Comparison of ENCODE assay signal across 8 cellular contexts in the genomic region with DNA sequence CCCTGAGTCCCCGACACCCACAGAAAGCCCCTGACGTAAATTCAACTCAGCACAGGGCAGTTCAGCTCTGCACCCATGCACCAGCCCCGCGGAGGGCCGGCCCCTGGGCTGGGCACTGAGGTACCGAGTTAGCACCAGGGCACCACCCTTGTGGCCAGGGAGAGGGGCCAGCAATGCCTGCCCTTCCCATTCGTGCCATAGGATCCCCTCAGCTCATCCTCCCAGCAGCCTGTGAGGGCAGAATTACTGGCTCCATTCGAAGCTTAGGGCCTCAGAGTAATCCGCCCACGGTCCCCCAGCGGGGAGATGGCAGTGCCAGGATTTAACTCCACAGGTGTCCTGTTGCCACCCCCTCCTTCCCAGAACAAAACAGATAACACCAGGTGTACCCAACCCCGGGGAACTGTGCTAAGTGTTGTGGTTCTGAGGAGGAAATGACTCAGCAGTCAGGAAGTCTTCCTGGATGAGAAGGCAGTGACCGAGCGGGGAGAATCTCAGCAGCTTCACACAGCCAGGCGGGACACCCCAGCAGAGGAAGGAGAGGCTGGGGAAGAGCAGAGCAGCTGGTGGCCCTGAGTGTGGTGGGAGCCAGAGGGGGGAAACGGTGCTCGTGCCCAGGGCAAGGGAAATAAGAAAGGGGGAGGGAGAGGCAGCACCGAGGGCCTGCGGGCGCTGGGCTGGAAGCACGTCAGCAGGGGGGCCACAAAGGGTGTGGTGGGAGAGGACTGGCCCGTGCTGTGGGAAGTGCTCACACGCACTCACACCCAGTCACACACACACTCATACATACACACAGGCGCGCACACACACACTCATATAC. TPM values are rescaled to one million over a fixed set of nuclear protein-coding genes. Genes with fewer than 3 reads are reported as not detected.
DNase-seq lines count a peak whose midpoint lies in the region; ATAC-seq and TF ChIP-seq lines count a peak whose summit lies in the region.

No MANE protein-coding gene starts in this region.

- peaks cover 3% of the 10 kb centered on the region for H3K4me1 Mint-ChIP-seq in activated T-cell treated with anti-CD3 and anti-CD28 coated beads, Interleukin-2, amount 50 U/mL, for 24 hours (ENCODE audit: low read depth)

- DNase-seq in activated CD8-positive, alpha-beta memory T cell treated with anti-CD3 and anti-CD28 coated beads for 24 hours = peak; percentile 68
- DNase-seq in activated CD8-positive, alpha-beta memory T cell treated with anti-CD3 and anti-CD28 coated beads, Interleukin-2, amount 50 U/mL, for 4 hours = no peak
- DNase-seq in NCI-H345 treated with DMSO at 0.1 percent for 48 hours (lab: John Stamatoyannopoulos, UW; ENCODE audit: unreplicated experiment) = peak; percentile 70
- DNase-seq in activated T-cell treated with anti-CD3 and anti-CD28 coated beads, Interleukin-2, amount 50 U/mL, for 24 hours = peak; percentile 60
- DNase-seq in foreskin melanocyte = peak; percentile 14
- peak; percentile 83 for DNase-seq in posterior vena cava (ENCODE audit: low spot score)
- no peak for DNase-seq in HEK293T (ENCODE audit: extremely low spot score)

- CTCF ChIA-PET in HEK293T (lab: Yijun Ruan, JAX) = no interaction called here

- peak; percentile 81 for ATAC-seq in HG03108 (IDR thresholded peaks at IDR 0.05; ENCODE audit: unreplicated experiment)

- H3K27me3 Mint-ChIP-seq in activated T-cell treated with anti-CD3 and anti-CD28 coated beads, Interleukin-2, amount 50 U/mL, for 24 hours = peaks cover 28% of the 10 kb centered on the region

- intact Hi-C loops in posterior vena cava (cut with DNase I) = no loop called here

- peaks cover 3% of the 10 kb centered on the region for H3K9me3 Mint-ChIP-seq in activated T-cell treated with anti-CD3 and anti-CD28 coated beads, Interleukin-2, amount 50 U/mL, for 24 hours

- H3K36me3 Mint-ChIP-seq in activated T-cell treated with anti-CD3 and anti-CD28 coated beads, Interleukin-2, amount 50 U/mL, for 24 hours (ENCODE audit: low read depth) = no peaks in the 10 kb centered on the region

- no peak overlapping the region for H3K27ac Mint-ChIP-seq in activated T-cell treated with anti-CD3 and anti-CD28 coated beads, Interleukin-2, amount 50 U/mL, for 24 hours

- no peak overlapping the region for H3K4me3 Mint-ChIP-seq in activated T-cell treated with anti-CD3 and anti-CD28 coated beads, Interleukin-2, amount 50 U/mL, for 24 hours

- POLR2A ChIA-PET in HEK293T (lab: Yijun Ruan, JAX) = no interaction called here

TF ChIP-seq in HEK293T, 16 proteins besides CTCF, POLR2A, EP300 and RAD21:
- TF ChIP-seq ARNT (IDR thresholded peaks at IDR 0.05) (no peak), SUZ12 (IDR thresholded peaks at IDR 0.05) (no peak), BHLHE40 (IDR thresholded peaks at IDR 0.05; ENCODE audit: borderline replicate concordance) (no peak), PKNOX1 (IDR thresholded peaks at IDR 0.05) (no peak), L3MBTL2 (conservative IDR thresholded peaks at IDR 0.05) (no peak), TARDBP (IDR thresholded peaks at IDR 0.05) (no peak), FOXA1 (IDR thresholded peaks at IDR 0.05) (no peak), FOXK2 (IDR thresholded peaks at IDR 0.05) (no peak)

RNA-seq across cellular contexts. Expression of gene CHST15, which starts 59.6 kb away (rescaled TPM):
- 10 to 100 TPM; 25.8 to 30.1 TPM for total RNA-seq in posterior vena cava

Comparison
In these comparisons a context has a peak if more than half of its experiments do, and no peak if none do; other contexts are left out.
1. DNase-seq: peak in activated CD8-positive, alpha-beta memory T cell treated with anti-CD3 and anti-CD28 coated beads for 24 hours (single experiment), NCI-H345 treated with DMSO at 0.1 percent for 48 hours (single experiment), activated T-cell treated with anti-CD3 and anti-CD28 coated beads, Interleukin-2, amount 50 U/mL, for 24 hours (single experiment), foreskin melanocyte (single experiment) and posterior vena cava (single experiment); none in activated CD8-positive, alpha-beta memory T cell treated with anti-CD3 and anti-CD28 coated beads, Interleukin-2, amount 50 U/mL, for 4 hours (single experiment) and HEK293T (single experiment).